In genomic region chr3:152257246-152258074, GRCh38 we compare ENCODE assay signal across 7 cellular contexts. TPM values are rescaled to one million over a fixed set of nuclear protein-coding genes. Genes with fewer than 3 reads are reported as not detected.
DNase-seq lines count a peak whose midpoint lies in the region; ATAC-seq, FAIRE-seq and TF ChIP-seq lines count a peak whose summit lies in the region.

No MANE protein-coding gene starts in this region.

- ATAC-seq in GM18868 (IDR thresholded peaks at IDR 0.05; ENCODE audit: unreplicated experiment) (peak; percentile 67), HG02571 (IDR thresholded peaks at IDR 0.05; ENCODE audit: unreplicated experiment) (peak; percentile 57), mucosa of descending colon (peak; percentile 41), Right ventricle myocardium inferior (no peak)

- H2AFZ ChIP-seq in OCI-LY3 (ENCODE audit: low read depth, low read length), result peak overlapping the region; percentile 86

- no peaks in the 10 kb centered on the region for H4K20me1 ChIP-seq in OCI-LY3 (ENCODE audit: insufficient read depth, low read length)

- H3K27me3 ChIP-seq in OCI-LY3 (ENCODE audit: low read depth, low read length), result no peaks in the 10 kb centered on the region

- peak overlapping the region; percentile 51 for H3K4me2 ChIP-seq in OCI-LY3 (ENCODE audit: low read length)

- H3K9ac ChIP-seq in OCI-LY3 (ENCODE audit: low read length), result peak overlapping the region; percentile 8; the same call in 1 of the 2 replicates

- no peaks in the 10 kb centered on the region for H3K79me2 ChIP-seq in OCI-LY3 (ENCODE audit: low read length)

- H3K4me3 ChIP-seq in OCI-LY3 (ENCODE audit: low read length) (peak overlapping the region; percentile 8), mucosa of descending colon (no peak overlapping the region)

- no peak for FAIRE-seq in urothelium cell line (lab: Jason Lieb, UNC)

- TF ChIP-seq CTCF in OCI-LY3 (IDR thresholded peaks at IDR 0.05; ENCODE audit: low read depth, low read length) (no peak), mucosa of descending colon (IDR thresholded peaks at IDR 0.05) (no peak)

- intact Hi-C loops in mucosa of descending colon (cut with DNase I, micrococcal nuclease), result no loop called here
- intact Hi-C loops in Right ventricle myocardium inferior (cut with DNase I), result no loop called here

- DNase-seq in mucosa of descending colon (no peak), urothelium cell line (ENCODE audit: low spot score) (no peak), Right ventricle myocardium inferior (ENCODE audit: missing footprints) (no peak)
- DNase-seq in activated effector memory CD4-positive, alpha-beta T cell treated with anti-CD3 and anti-CD28 coated beads, Interleukin-2, amount 50 U/mL, for 16 hours, result no peak

- H3K27ac ChIP-seq in OCI-LY3 (ENCODE audit: low read length), result 0 out of 2 replicates have a peak overlapping the region, but pooled peaks have one; percentile 5

- H3K36me3 ChIP-seq in OCI-LY3 (replicated peaks; ENCODE audit: low read depth, low read length) (no peaks in the 10 kb centered on the region), mucosa of descending colon (ENCODE audit: low read depth) (no peaks in the 10 kb centered on the region)

- H3K9me3 ChIP-seq in OCI-LY3 (ENCODE audit: insufficient read depth, low read length) (peaks cover 4% of the 10 kb centered on the region; the same call in 1 of the 2 replicates), mucosa of descending colon (no peaks in the 10 kb centered on the region)

- H3K4me1 ChIP-seq in OCI-LY3 (ENCODE audit: low read length), result peaks cover 38% of the 10 kb centered on the region
- H3K4me1 ChIP-seq in mucosa of descending colon (ENCODE audit: low read depth), result peaks cover 16% of the 10 kb centered on the region

RNA-seq across cellular contexts. Expression of gene MBNL1, which starts 11.3 kb away (rescaled TPM):
- 100 to 1,000 TPM; 184 to 381 (median 215) TPM for total RNA-seq in mucosa of descending colon
- total RNA-seq in Right ventricle myocardium inferior, result 180 TPM
